In genomic region chr4:48173055-48173991, GRCh38 we compare ENCODE assay signal across 8 cellular contexts. TPM values are rescaled to one million over a fixed set of nuclear protein-coding genes. Genes with fewer than 3 reads are reported as not detected.
DNase-seq lines count a peak whose midpoint lies in the region; ATAC-seq, FAIRE-seq and TF ChIP-seq lines count a peak whose summit lies in the region.

No MANE protein-coding gene starts in this region.

- ATAC-seq in GM19452 (IDR thresholded peaks at IDR 0.05; ENCODE audit: unreplicated experiment), result peak; percentile 72
- ATAC-seq in HG03439 (IDR thresholded peaks at IDR 0.05; ENCODE audit: unreplicated experiment), result peak; percentile 79

- DNase-seq in CD14-positive monocyte (ENCODE audit: low spot score) (no peak), astrocyte of the cerebellum (ENCODE audit: low read depth) (peak; percentile 58), nephron progenitor cell (no peak), epidermal melanocyte (ENCODE audit: insufficient read length, low spot score) (no peak), frontal cortex (ENCODE audit: low spot score in 2 of 2) (no peak)
- DNase-seq in activated CD4-positive, alpha-beta T cell treated with anti-CD3 and anti-CD28 coated beads for 1 hour, result no peak

- intact Hi-C loops in CD14-positive monocyte (cut with micrococcal nuclease), result no loop called here

- peak overlapping the region; percentile 3 to 91 (median 87) for H3K27ac Mint-ChIP-seq in CD14-positive monocyte
- H3K27ac Mint-ChIP-seq in nephron progenitor cell, result peak overlapping the region; percentile 91

- H3K36me3 Mint-ChIP-seq in CD14-positive monocyte, result peaks cover 23 to 24% of the 10 kb centered on the region in 2 donors
- no peaks in the 10 kb centered on the region for H3K36me3 Mint-ChIP-seq in nephron progenitor cell (ENCODE audit: low read depth)

- in situ Hi-C loops in astrocyte of the cerebellum (cut with HindIII; ENCODE audit: low sequenced_read_pairs), result no loop called here

- H3K9me3 Mint-ChIP-seq in CD14-positive monocyte (peaks cover 0 to 10% (median 2%) of the 10 kb centered on the region in 7 donors), nephron progenitor cell (peaks cover 9% of the 10 kb centered on the region)

- H3K4me3 ChIP-seq in astrocyte of the cerebellum (ENCODE audit: low read depth, low read length), result no peak overlapping the region

- FAIRE-seq in frontal cortex (lab: Jason Lieb, UNC), result no peak

- H3K27me3 Mint-ChIP-seq in CD14-positive monocyte (ENCODE audit: low read depth in 3 of 3) (no peaks in the 10 kb centered on the region), nephron progenitor cell (ENCODE audit: low read depth, poor library complexity) (peaks cover 6% of the 10 kb centered on the region)

- H3K4me1 Mint-ChIP-seq in CD14-positive monocyte, result peaks cover 18% of the 10 kb centered on the region
- H3K4me1 Mint-ChIP-seq in nephron progenitor cell, result peaks cover 10% of the 10 kb centered on the region

- TF ChIP-seq CTCF in CD14-positive monocyte (IDR thresholded peaks at IDR 0.05) (no peak), astrocyte of the cerebellum (IDR thresholded peaks at IDR 0.05; ENCODE audit: low read depth, low read length, missing control alignments) (no peak), nephron progenitor cell (IDR thresholded peaks at IDR 0.05) (no peak)

- H3K4me3 Mint-ChIP-seq in CD14-positive monocyte (peak overlapping the region in 1 of 2 donors; percentile 87), nephron progenitor cell (no peak overlapping the region)

RNA-seq across cellular contexts. Expression of gene TXK, which starts 39.3 kb away (rescaled TPM):
- polyA plus RNA-seq in CD14-positive monocyte, result under 1 TPM; 0.13 to 0.54 TPM
- 0.41 TPM for total RNA-seq in frontal cortex
